Comparison of ENCODE assay signal across 3 cellular contexts in the genomic region with DNA sequence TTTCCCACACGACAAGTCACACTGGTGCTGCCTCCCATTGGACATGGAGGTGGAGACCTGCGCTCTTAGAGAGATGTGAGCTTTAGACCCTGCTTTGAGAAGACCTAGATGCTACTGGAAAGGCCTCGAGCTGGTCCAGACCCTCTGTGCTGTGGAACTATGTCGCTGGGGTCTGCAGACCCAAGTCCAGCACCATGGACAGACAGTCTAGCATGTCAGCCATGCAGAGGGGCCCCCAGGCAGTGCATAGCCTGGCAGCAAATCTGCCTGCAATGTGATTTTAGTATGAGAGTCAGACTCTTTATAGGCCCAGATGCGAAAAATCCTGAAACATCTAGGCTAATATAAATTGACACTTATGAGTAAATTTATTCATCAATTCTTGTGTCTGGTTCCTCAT.
"Had no signal": no experiment of that assay in that cellular context is flagged by ENCODE, and none has a peak within 500 bp of the region (broad histone marks: within the 10 kb centered on the region; RNA-seq: fewer than 3 reads in every experiment).

No MANE protein-coding gene starts in this region.

- H3K4me3 ChIP-seq: GM12878 had no signal

- ATAC-seq: GM12878 had no signal

- DNase-seq: GDM1, GF-D8 had no signal
